In genomic region chrX:43585922-43586321, GRCh38 we compare ENCODE assay signal across 29 cellular contexts.
"Had no signal": no experiment of that assay in that cellular context is flagged by ENCODE, and none has a peak within 500 bp of the region (broad histone marks: within the 10 kb centered on the region; RNA-seq: fewer than 3 reads in every experiment).

No MANE protein-coding gene starts in this region.

- H3K4me1 ChIP-seq: SJCRH30 had no signal

- H3K9me3 ChIP-seq: SJCRH30 had no signal

- H3K9me3 Mint-ChIP-seq: activated CD8-positive, alpha-beta T cell treated with anti-CD3 and anti-CD28 coated beads for 36 hours; activated naive CD8-positive, alpha-beta T cell treated with anti-CD3 and anti-CD28 coated beads for 36 hours; activated T-cell treated with anti-CD3 and anti-CD28 coated beads, Interleukin-2, amount 50 U/mL, for 72 hours; activated T-helper 17 cell treated with anti-CD3 and anti-CD28 coated beads, Interleukin-2, amount 50 U/mL, for 72 hours had no signal

- H3K4me3 Mint-ChIP-seq: activated CD8-positive, alpha-beta T cell treated with anti-CD3 and anti-CD28 coated beads for 36 hours; activated naive CD8-positive, alpha-beta T cell treated with anti-CD3 and anti-CD28 coated beads for 36 hours; activated T-cell treated with anti-CD3 and anti-CD28 coated beads, Interleukin-2, amount 50 U/mL, for 72 hours; activated T-helper 17 cell treated with anti-CD3 and anti-CD28 coated beads, Interleukin-2, amount 50 U/mL, for 72 hours had no signal

- DNase-seq: activated CD4-positive, alpha-beta T cell treated with anti-CD3 and anti-CD28 coated beads for 1 hour; activated CD4-positive, alpha-beta T cell treated with anti-CD3 and anti-CD28 coated beads for 48 hours; activated CD4-positive, alpha-beta T cell treated with anti-CD3 and anti-CD28 coated beads, Interleukin-2, amount 50 U/mL, for 4 hours; activated CD4-positive, CD25-positive, alpha-beta regulatory T cell; activated CD8-positive, alpha-beta T cell treated with anti-CD3 and anti-CD28 coated beads for 36 hours; activated effector memory CD4-positive, alpha-beta T cell treated with anti-CD3 and anti-CD28 coated beads, Interleukin-2, amount 50 U/mL, for 16 hours; activated naive CD4-positive, alpha-beta T cell; activated naive CD4-positive, alpha-beta T cell treated with anti-CD3 and anti-CD28 coated beads, Interleukin-2, amount 50 U/mL, for 16 hours; activated naive CD8-positive, alpha-beta T cell treated with anti-CD3 and anti-CD28 coated beads for 36 hours; activated T-cell treated with anti-CD3 and anti-CD28 coated beads, Interleukin-2, amount 50 U/mL, for 1 hour; activated T-cell treated with anti-CD3 and anti-CD28 coated beads, Interleukin-2, amount 50 U/mL, for 72 hours; amniotic stem cell; aorta; Karpas-422; MV-4-11; NCI-H1092; NCI-H1436 treated with DMSO at 0.1 percent for 48 hours; NCI-H1694 treated with DMSO at 0.1 percent for 48 hours; NCI-H2029; NCI-H345; NCI-H524 treated with DMSO at 0.1 percent for 48 hours; SHP77; SJCRH30; T1000; WERI-Rb-1 had no signal

- H3K36me3 ChIP-seq: cardiac muscle cell, SJCRH30, WERI-Rb-1 had no signal

- H3K27me3 ChIP-seq: cardiac muscle cell, SJCRH30 had no signal

- H3K27ac ChIP-seq: cardiac muscle cell, SJCRH30, SK-N-MC, WERI-Rb-1 had no signal

- ATAC-seq: activated CD8-positive, alpha-beta T cell treated with anti-CD3 and anti-CD28 coated beads for 36 hours; activated T-cell treated with anti-CD3 and anti-CD28 coated beads, Interleukin-2, amount 50 U/mL, for 72 hours; activated T-helper 17 cell treated with anti-CD3 and anti-CD28 coated beads, Interleukin-2, amount 50 U/mL, for 72 hours; Panc1 had no signal

- H3K27ac Mint-ChIP-seq: activated CD8-positive, alpha-beta T cell treated with anti-CD3 and anti-CD28 coated beads for 36 hours; activated naive CD8-positive, alpha-beta T cell treated with anti-CD3 and anti-CD28 coated beads for 36 hours; activated T-cell treated with anti-CD3 and anti-CD28 coated beads, Interleukin-2, amount 50 U/mL, for 72 hours; activated T-helper 17 cell treated with anti-CD3 and anti-CD28 coated beads, Interleukin-2, amount 50 U/mL, for 72 hours had no signal

- H3K4me3 ChIP-seq: cardiac muscle cell, SJCRH30, SK-N-MC had no signal

- H3K36me3 Mint-ChIP-seq: activated naive CD8-positive, alpha-beta T cell treated with anti-CD3 and anti-CD28 coated beads for 36 hours had no signal

- H3K4me1 Mint-ChIP-seq: activated naive CD8-positive, alpha-beta T cell treated with anti-CD3 and anti-CD28 coated beads for 36 hours; activated T-helper 17 cell treated with anti-CD3 and anti-CD28 coated beads, Interleukin-2, amount 50 U/mL, for 72 hours had no signal

- H3K27me3 Mint-ChIP-seq: activated CD8-positive, alpha-beta T cell treated with anti-CD3 and anti-CD28 coated beads for 36 hours; activated naive CD8-positive, alpha-beta T cell treated with anti-CD3 and anti-CD28 coated beads for 36 hours; activated T-helper 17 cell treated with anti-CD3 and anti-CD28 coated beads, Interleukin-2, amount 50 U/mL, for 72 hours had no signal
